1 cellular context compared by ENCODE assay signal in the genomic region with DNA sequence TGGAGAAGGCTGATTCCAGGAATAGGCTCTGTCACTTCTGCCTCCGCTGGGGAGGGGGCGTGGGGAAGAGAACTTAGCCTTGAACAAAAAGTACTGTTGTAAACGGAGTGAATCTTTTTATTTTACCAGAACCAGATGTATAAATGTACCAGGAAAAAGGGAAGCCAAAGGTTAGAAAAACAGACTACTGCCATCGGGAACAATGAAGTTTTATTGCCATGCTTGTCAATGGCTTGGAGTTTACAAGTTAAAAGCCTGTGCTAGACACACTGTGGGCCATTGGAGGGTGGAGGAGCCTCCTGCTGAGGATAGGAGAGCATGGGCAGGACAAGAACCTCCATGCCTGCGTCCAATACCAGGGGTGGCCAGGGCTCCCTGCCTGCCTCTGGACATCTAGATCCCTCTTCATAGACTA.
TF ChIP-seq lines count a peak whose summit lies in the region.

No MANE protein-coding gene starts in this region.

TF ChIP-seq in IMR-90, 13 proteins besides CTCF, POLR2A, EP300 and RAD21:
- TF ChIP-seq, protein P1, sequence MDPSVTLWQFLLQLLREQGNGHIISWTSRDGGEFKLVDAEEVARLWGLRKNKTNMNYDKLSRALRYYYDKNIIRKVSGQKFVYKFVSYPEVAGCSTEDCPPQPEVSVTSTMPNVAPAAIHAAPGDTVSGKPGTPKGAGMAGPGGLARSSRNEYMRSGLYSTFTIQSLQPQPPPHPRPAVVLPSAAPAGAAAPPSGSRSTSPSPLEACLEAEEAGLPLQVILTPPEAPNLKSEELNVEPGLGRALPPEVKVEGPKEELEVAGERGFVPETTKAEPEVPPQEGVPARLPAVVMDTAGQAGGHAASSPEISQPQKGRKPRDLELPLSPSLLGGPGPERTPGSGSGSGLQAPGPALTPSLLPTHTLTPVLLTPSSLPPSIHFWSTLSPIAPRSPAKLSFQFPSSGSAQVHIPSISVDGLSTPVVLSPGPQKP (IDR thresholded peaks at IDR 0.05; ENCODE audit: borderline replicate concordance, low read depth, low read length): no peak
- no peak for TF ChIP-seq RFX5 (IDR thresholded peaks at IDR 0.05; ENCODE audit: low read depth, low read length)
